15 cellular contexts compared by ENCODE assay signal in genomic region chr16:65782537-65783290, GRCh38.
A peak's percentile ranks its signal among the peaks of the same experiment; 100 is the strongest.
DNase-seq lines count a peak whose midpoint lies in the region; ATAC-seq and TF ChIP-seq lines count a peak whose summit lies in the region.
"Had no signal": no experiment of that assay in that cellular context is flagged by ENCODE, and none has a peak within 500 bp of the region (broad histone marks: within the 10 kb centered on the region; RNA-seq: fewer than 3 reads in every experiment).

No MANE protein-coding gene starts in this region.

- no peaks in the 10 kb centered on the region for H3K9me3 Mint-ChIP-seq in osteocyte (ENCODE audit: unreplicated experiment)

- DNase-seq in EL = peak; percentile 86
- peak; percentile 38 to 57 for DNase-seq in NCI-H446 (lab: John Stamatoyannopoulos, UW)
- peak; percentile 75 for DNase-seq in epithelial cell of esophagus (ENCODE audit: low read depth)
- peak; percentile 63 for DNase-seq in osteocyte (ENCODE audit: extremely low spot score, unreplicated experiment)
- no peak for DNase-seq in NOMO-1 (lab: John Stamatoyannopoulos, UW; ENCODE audit: unreplicated experiment in 2 of 2)
- DNase-seq in stimulated activated CD4-positive, alpha-beta T cell treated with anti-CD3 and anti-CD28 coated beads, Interleukin-4, amount 100 ng/mL, for 1 hour = no peak
- DNase-seq: activated CD8-positive, alpha-beta memory T cell treated with anti-CD3 and anti-CD28 coated beads, Interleukin-2, amount 50 U/mL, for 4 hours; Caco-2; kidney; NCI-H2227 treated with DMSO at 0.1 percent for 48 hours; stimulated activated naive CD8-positive, alpha-beta T cell treated with anti-CD3 and anti-CD28 coated beads, Interleukin-15, Interleukin-2, amounts not matched to agents 100 U/mL and 50 U/mL, for 24 hours had no signal

- H3K4me1 Mint-ChIP-seq in osteocyte (ENCODE audit: unreplicated experiment) = peaks cover 28% of the 10 kb centered on the region
- H3K4me1 Mint-ChIP-seq: neural progenitor cell had no signal

- no peak overlapping the region for H3K4me3 ChIP-seq in epithelial cell of esophagus (ENCODE audit: low read length)
- H3K4me3 ChIP-seq: GM12878, neural progenitor cell had no signal

- H3K36me3 Mint-ChIP-seq in osteocyte (ENCODE audit: unreplicated experiment) = no peaks in the 10 kb centered on the region
- H3K36me3 Mint-ChIP-seq: neural progenitor cell had no signal

- H3K27ac Mint-ChIP-seq in osteocyte (ENCODE audit: unreplicated experiment) = no peak overlapping the region
- H3K27ac Mint-ChIP-seq: neural progenitor cell had no signal

- no peak overlapping the region for H3K4me3 Mint-ChIP-seq in osteocyte (ENCODE audit: unreplicated experiment)
- H3K4me3 Mint-ChIP-seq: neural progenitor cell had no signal

- ATAC-seq in GM21528 (IDR thresholded peaks at IDR 0.05; ENCODE audit: low FRiP score, unreplicated experiment) (no peak), HG03095 (IDR thresholded peaks at IDR 0.05; ENCODE audit: unreplicated experiment) (no peak)
- ATAC-seq: GM12878; stimulated activated naive CD8-positive, alpha-beta T cell treated with anti-CD3 and anti-CD28 coated beads, Interleukin-15, Interleukin-2, amounts not matched to agents 100 U/mL and 50 U/mL, for 24 hours had no signal

- peaks cover 10% of the 10 kb centered on the region for H3K27me3 Mint-ChIP-seq in osteocyte (ENCODE audit: unreplicated experiment)

- TF ChIP-seq CTCF in epithelial cell of esophagus (IDR thresholded peaks at IDR 0.05; ENCODE audit: insufficient read depth, low read depth, low read length, missing control alignments) = no peak
- TF ChIP-seq CTCF in osteocyte (IDR thresholded peaks at IDR 0.05) = no peak

Comparison
In these comparisons a context has a peak if more than half of its experiments do, and no peak if none do; other contexts are left out.
1. DNase-seq: peak in EL (single experiment), NCI-H446 (2 of 2), epithelial cell of esophagus (single experiment) and osteocyte (single experiment); none in NOMO-1 (0 of 2) and stimulated activated CD4-positive, alpha-beta T cell treated with anti-CD3 and anti-CD28 coated beads, Interleukin-4, amount 100 ng/mL, for 1 hour (single experiment).